Comparison of ENCODE assay signal across 19 cellular contexts in the genomic region with DNA sequence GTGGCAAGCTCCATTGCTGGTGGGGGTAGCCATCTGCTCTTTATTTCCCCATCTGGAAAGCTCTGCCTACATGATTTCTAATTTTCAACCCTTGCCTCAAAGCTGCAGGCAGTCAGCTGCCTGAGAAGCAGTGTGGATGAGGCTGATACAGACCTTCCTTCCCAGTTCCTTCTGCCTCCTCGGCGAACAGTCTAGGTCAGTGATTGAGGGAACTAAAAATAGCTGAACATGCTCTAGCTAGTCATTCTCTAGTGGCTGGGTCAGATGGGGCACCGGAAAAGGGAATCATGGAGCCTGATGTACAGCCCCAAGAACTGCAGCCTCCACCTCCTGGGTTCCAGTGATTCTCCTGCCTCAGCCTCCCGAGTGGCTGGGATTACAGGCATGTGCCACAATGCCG. TPM values are rescaled to one million over a fixed set of nuclear protein-coding genes. Genes with fewer than 3 reads are reported as not detected.
DNase-seq lines count a peak whose midpoint lies in the region; ATAC-seq and TF ChIP-seq lines count a peak whose summit lies in the region.
"Had no signal": no experiment of that assay in that cellular context is flagged by ENCODE, and none has a peak within 500 bp of the region (broad histone marks: within the 10 kb centered on the region; RNA-seq: fewer than 3 reads in every experiment).

No MANE protein-coding gene starts in this region.

- H3K4me3 ChIP-seq in right atrium auricular region, result no peak overlapping the region
- H3K4me3 ChIP-seq in right cardiac atrium (ENCODE audit: low read length), result no peak overlapping the region
- no peak overlapping the region for H3K4me3 ChIP-seq in gastrocnemius medialis

- H3K36me3 Mint-ChIP-seq in glutamatergic neuron (ENCODE audit: unreplicated experiment), result peaks cover 5% of the 10 kb centered on the region
- H3K36me3 Mint-ChIP-seq in chondrocyte (ENCODE audit: low read depth), result no peaks in the 10 kb centered on the region
- H3K36me3 Mint-ChIP-seq: IgD-negative memory B cell had no signal

- H3K9me3 Mint-ChIP-seq in glutamatergic neuron (ENCODE audit: unreplicated experiment), result no peaks in the 10 kb centered on the region
- peaks cover 5% of the 10 kb centered on the region for H3K9me3 Mint-ChIP-seq in chondrocyte (ENCODE audit: low read depth)
- H3K9me3 Mint-ChIP-seq: CD4-positive, alpha-beta T cell; HFFc6; IgD-negative memory B cell had no signal

- DNase-seq in Right ventricle myocardium superior, result no peak
- DNase-seq in right atrium auricular region (ENCODE audit: low spot score), result no peak
- DNase-seq in glutamatergic neuron, result no peak
- no peak for DNase-seq in right cardiac atrium
- DNase-seq in gastrocnemius medialis, result no peak
- DNase-seq in midbrain (lab: John Stamatoyannopoulos, UW), result no peak
- no peak for DNase-seq in chondrocyte (ENCODE audit: low spot score)
- DNase-seq: ACHN; C1 segment of cervical spinal cord; Calu3; CD4-positive, alpha-beta T cell; DMS153; DMS79 treated with DMSO at 0.1 percent for 48 hours; EL; HCEC 1CT; HFFc6 had no signal

- peaks cover 3% of the 10 kb centered on the region for H3K4me1 Mint-ChIP-seq in glutamatergic neuron (ENCODE audit: low read depth, unreplicated experiment)
- peaks cover 17% of the 10 kb centered on the region for H3K4me1 Mint-ChIP-seq in chondrocyte (ENCODE audit: low read depth)
- H3K4me1 Mint-ChIP-seq: B cell, IgD-negative memory B cell had no signal

- H3K4me3 Mint-ChIP-seq in glutamatergic neuron (ENCODE audit: unreplicated experiment), result no peak overlapping the region
- no peak overlapping the region for H3K4me3 Mint-ChIP-seq in chondrocyte (ENCODE audit: unreplicated experiment)
- H3K4me3 Mint-ChIP-seq: B cell; CD4-positive, alpha-beta T cell; HFFc6; IgD-negative memory B cell had no signal

- TF ChIP-seq POLR2A in gastrocnemius medialis (IDR thresholded peaks at IDR 0.05), result no peak

- H3K4me1 ChIP-seq in right atrium auricular region (peaks cover 0 to 15% of the 10 kb centered on the region in 2 donors), right cardiac atrium (ENCODE audit: control insufficient read depth, insufficient read depth, low read length) (peaks cover 6% of the 10 kb centered on the region), gastrocnemius medialis (no peaks in the 10 kb centered on the region)

- H3K27ac ChIP-seq in right atrium auricular region (no peak overlapping the region), right cardiac atrium (ENCODE audit: low read length) (no peak overlapping the region), gastrocnemius medialis (peak overlapping the region in 1 of 4 donors; percentile 22)

- no peaks in the 10 kb centered on the region for H3K27me3 Mint-ChIP-seq in glutamatergic neuron (ENCODE audit: unreplicated experiment)
- H3K27me3 Mint-ChIP-seq in chondrocyte (ENCODE audit: low read depth), result no peaks in the 10 kb centered on the region

- H3K36me3 ChIP-seq in right atrium auricular region (no peaks in the 10 kb centered on the region), gastrocnemius medialis (no peaks in the 10 kb centered on the region)

- intact Hi-C loops in Right ventricle myocardium superior (cut with DNase I), result no loop called here
- intact Hi-C loops in right cardiac atrium (cut with DNase I), result no loop called here
- intact Hi-C loops in gastrocnemius medialis (cut with DNase I; ENCODE audit: low total_unique reads), result no loop called here

- 60% methylated on average over 5 of the region's 5 CpGs for WGBS in right cardiac atrium

- in situ Hi-C loops in gastrocnemius medialis (cut with MboI; ENCODE audit: low sequenced_read_pairs in 4 of 4), result no loop called here

- H3K9me3 ChIP-seq in right atrium auricular region (no peaks in the 10 kb centered on the region), right cardiac atrium (ENCODE audit: control insufficient read depth, low read length) (no peaks in the 10 kb centered on the region), gastrocnemius medialis (no peaks in the 10 kb centered on the region)

- ATAC-seq in Right ventricle myocardium superior (ENCODE audit: poor library complexity), result peak; percentile 65
- ATAC-seq in right cardiac atrium, result peak; percentile 56 to 62
- peak; percentile 72 to 80 for ATAC-seq in gastrocnemius medialis
- no peak for ATAC-seq in HG03045 (IDR thresholded peaks at IDR 0.05; ENCODE audit: unreplicated experiment)

- TF ChIP-seq CTCF in right atrium auricular region (IDR thresholded peaks at IDR 0.05), result no peak
- no peak for TF ChIP-seq CTCF in glutamatergic neuron (IDR thresholded peaks at IDR 0.05; ENCODE audit: partially characterized antibody, unreplicated experiment)
- no peak for TF ChIP-seq CTCF in gastrocnemius medialis (IDR thresholded peaks at IDR 0.05 in 4 of 5, conservative IDR thresholded peaks at IDR 0.05 in 1 of 5)
- no peak for TF ChIP-seq CTCF in chondrocyte (IDR thresholded peaks at IDR 0.05)

- H3K27ac Mint-ChIP-seq in glutamatergic neuron (ENCODE audit: unreplicated experiment) (peak overlapping the region; percentile 68), chondrocyte (ENCODE audit: unreplicated experiment) (no peak overlapping the region)
- H3K27ac Mint-ChIP-seq: B cell; CD4-positive, alpha-beta T cell; HFFc6; IgD-negative memory B cell had no signal

- H3K27me3 ChIP-seq in right atrium auricular region, result no peaks in the 10 kb centered on the region
- no peaks in the 10 kb centered on the region for H3K27me3 ChIP-seq in right cardiac atrium (ENCODE audit: control insufficient read depth, insufficient read depth)
- H3K27me3 ChIP-seq in gastrocnemius medialis, result no peaks in the 10 kb centered on the region

RNA-seq across cellular contexts. Expression of a gene that starts 48.7 kb away (rescaled TPM):
- total RNA-seq in Right ventricle myocardium superior (145 TPM), right atrium auricular region (100 to 1,000 TPM; 143 to 194 TPM), glutamatergic neuron (ENCODE audit: unreplicated experiment) (48.4 TPM), right cardiac atrium (100 to 1,000 TPM in 3 of 4 donors, 10 to 100 TPM in 1; 90.4 to 219 (median 119) TPM), gastrocnemius medialis (100 to 1,000 TPM; 107 to 199 (median 159) TPM), chondrocyte (24.2 to 30.4 TPM (median 27.5 TPM) in 3 replicates)
- polyA plus RNA-seq in right cardiac atrium, result 57.1 TPM
